Comparison of ENCODE assay signal across 25 cellular contexts in genomic region chr17:74883241-74883750, GRCh38. TPM values are rescaled to one million over a fixed set of nuclear protein-coding genes. Genes with fewer than 3 reads are reported as not detected.
"Had no signal": no experiment of that assay in that cellular context is flagged by ENCODE, and none has a peak within 500 bp of the region (broad histone marks: within the 10 kb centered on the region; RNA-seq: fewer than 3 reads in every experiment).

No MANE protein-coding gene starts in this region.

- ATAC-seq: activated CD8-positive, alpha-beta memory T cell treated with anti-CD3 and anti-CD28 coated beads, Interleukin-2, amount 10 ng/mL, durations not matched to agents 7 days and 5 days; left colon; right cardiac atrium; stimulated activated naive CD8-positive, alpha-beta T cell treated with anti-CD3 and anti-CD28 coated beads, Interleukin-15, amount 100 ng/mL, for 72 hours had no signal

- H3K4me1 ChIP-seq: prostate gland had no signal

- H3K27me3 ChIP-seq: cardiac muscle cell, dorsolateral prefrontal cortex had no signal

- DNase-seq: activated B cell treated with CpG ODN at 0.5 μM for 24 hours; activated CD4-positive, alpha-beta memory T cell treated with anti-CD3 and anti-CD28 coated beads, Interleukin-2, amount 10 ng/mL, durations not matched to agents 7 days and 5 days; activated CD4-positive, alpha-beta T cell treated with anti-CD3 and anti-CD28 coated beads for 4 hours; activated CD8-positive, alpha-beta memory T cell treated with anti-CD3 and anti-CD28 coated beads, Interleukin-2, amount 10 ng/mL, durations not matched to agents 7 days and 5 days; dorsolateral prefrontal cortex; foreskin melanocyte; glutamatergic neuron; hippocampal formation; left colon; nephron progenitor cell; stimulated activated CD4-positive, alpha-beta T cell treated with anti-CD3 and anti-CD28 coated beads, Interleukin-4, amount 100 ng/mL, for 1 hour; stimulated activated naive CD8-positive, alpha-beta T cell treated with anti-CD3 and anti-CD28 coated beads, Interleukin-15, amount 100 ng/mL, for 72 hours; T-helper 2 cell; transverse colon had no signal

- H3K4me3 ChIP-seq: cardiac muscle cell, dorsolateral prefrontal cortex, prostate gland, smooth muscle cell, suprapubic skin, transverse colon had no signal

- H3K4me2 ChIP-seq: smooth muscle cell had no signal

- H3K27ac Mint-ChIP-seq: activated B cell treated with CpG ODN at 0.5 μM for 24 hours; activated CD4-positive, alpha-beta memory T cell treated with anti-CD3 and anti-CD28 coated beads, Interleukin-2, amount 10 ng/mL, durations not matched to agents 7 days and 5 days; activated CD8-positive, alpha-beta memory T cell treated with anti-CD3 and anti-CD28 coated beads, Interleukin-2, amount 10 ng/mL, durations not matched to agents 7 days and 5 days; activated naive CD8-positive, alpha-beta T cell; nephron progenitor cell had no signal

- H3K27ac ChIP-seq: cardiac muscle cell, dorsolateral prefrontal cortex, prostate gland, suprapubic skin, transverse colon had no signal

- H3K9me3 Mint-ChIP-seq: activated B cell treated with CpG ODN at 0.5 μM for 24 hours; activated CD4-positive, alpha-beta memory T cell treated with anti-CD3 and anti-CD28 coated beads, Interleukin-2, amount 10 ng/mL, durations not matched to agents 7 days and 5 days; nephron progenitor cell; stimulated activated naive CD8-positive, alpha-beta T cell treated with anti-CD3 and anti-CD28 coated beads, Interleukin-15, amount 100 ng/mL, for 72 hours had no signal

- H3K4me3 Mint-ChIP-seq: activated B cell treated with CpG ODN at 0.5 μM for 24 hours; activated CD4-positive, alpha-beta memory T cell treated with anti-CD3 and anti-CD28 coated beads, Interleukin-2, amount 10 ng/mL, durations not matched to agents 7 days and 5 days; activated CD8-positive, alpha-beta memory T cell treated with anti-CD3 and anti-CD28 coated beads, Interleukin-2, amount 10 ng/mL, durations not matched to agents 7 days and 5 days; activated naive CD8-positive, alpha-beta T cell; nephron progenitor cell; stimulated activated naive CD8-positive, alpha-beta T cell treated with anti-CD3 and anti-CD28 coated beads, Interleukin-15, amount 100 ng/mL, for 72 hours had no signal

- H3K9me3 ChIP-seq: prostate gland, suprapubic skin, transverse colon had no signal

- H3K4me1 Mint-ChIP-seq: activated B cell treated with CpG ODN at 0.5 μM for 24 hours; activated CD4-positive, alpha-beta memory T cell treated with anti-CD3 and anti-CD28 coated beads, Interleukin-2, amount 10 ng/mL, durations not matched to agents 7 days and 5 days; activated CD8-positive, alpha-beta memory T cell treated with anti-CD3 and anti-CD28 coated beads, Interleukin-2, amount 10 ng/mL, durations not matched to agents 7 days and 5 days; stimulated activated naive CD8-positive, alpha-beta T cell treated with anti-CD3 and anti-CD28 coated beads, Interleukin-15, amount 100 ng/mL, for 72 hours had no signal

- H3K36me3 ChIP-seq: cardiac muscle cell, prostate gland, suprapubic skin, transverse colon had no signal

- H3K36me3 Mint-ChIP-seq: activated CD8-positive, alpha-beta memory T cell treated with anti-CD3 and anti-CD28 coated beads, Interleukin-2, amount 10 ng/mL, durations not matched to agents 7 days and 5 days; activated naive CD8-positive, alpha-beta T cell had no signal

RNA-seq across cellular contexts. Expression of gene FADS6, which starts 10.1 kb away (rescaled TPM):
- total RNA-seq: activated B cell treated with CpG ODN at 0.5 μM for 24 hours; activated CD4-positive, alpha-beta memory T cell treated with anti-CD3 and anti-CD28 coated beads, Interleukin-2, amount 10 ng/mL, durations not matched to agents 7 days and 5 days; activated CD8-positive, alpha-beta memory T cell treated with anti-CD3 and anti-CD28 coated beads, Interleukin-2, amount 10 ng/mL, durations not matched to agents 7 days and 5 days; chondrocyte; epithelial cell of proximal tubule; fibroblast of lung; myocyte; omental fat pad; prostate gland; right cardiac atrium; smooth muscle cell had no signal
- polyA plus RNA-seq: fibroblast of lung, smooth muscle cell had no signal

RNA-seq across cellular contexts. Expression of gene GRIN2C, which starts 23.6 kb away (rescaled TPM):
- total RNA-seq: activated B cell treated with CpG ODN at 0.5 μM for 24 hours, epithelial cell of proximal tubule, myocyte had no signal

RNA-seq across cellular contexts. Expression of gene USH1G, which starts 39.8 kb away (rescaled TPM):
- total RNA-seq: activated B cell treated with CpG ODN at 0.5 μM for 24 hours; activated CD4-positive, alpha-beta memory T cell treated with anti-CD3 and anti-CD28 coated beads, Interleukin-2, amount 10 ng/mL, durations not matched to agents 7 days and 5 days; activated CD8-positive, alpha-beta memory T cell treated with anti-CD3 and anti-CD28 coated beads, Interleukin-2, amount 10 ng/mL, durations not matched to agents 7 days and 5 days; chondrocyte; epithelial cell of proximal tubule; fibroblast of lung; myocyte; omental fat pad had no signal
- polyA plus RNA-seq: fibroblast of lung had no signal

RNA-seq across cellular contexts. Expression of gene OTOP2, which starts 40.8 kb away (rescaled TPM):
- total RNA-seq: activated B cell treated with CpG ODN at 0.5 μM for 24 hours; activated CD4-positive, alpha-beta memory T cell treated with anti-CD3 and anti-CD28 coated beads, Interleukin-2, amount 10 ng/mL, durations not matched to agents 7 days and 5 days; activated CD8-positive, alpha-beta memory T cell treated with anti-CD3 and anti-CD28 coated beads, Interleukin-2, amount 10 ng/mL, durations not matched to agents 7 days and 5 days; cardiac muscle cell; chondrocyte; dorsolateral prefrontal cortex; epithelial cell of proximal tubule; fibroblast of lung; myocyte; omental fat pad; right cardiac atrium; smooth muscle cell had no signal
- polyA plus RNA-seq: cardiac muscle cell, fibroblast of lung, right cardiac atrium, smooth muscle cell had no signal
